1 cellular context compared by ENCODE assay signal in the genomic region with DNA sequence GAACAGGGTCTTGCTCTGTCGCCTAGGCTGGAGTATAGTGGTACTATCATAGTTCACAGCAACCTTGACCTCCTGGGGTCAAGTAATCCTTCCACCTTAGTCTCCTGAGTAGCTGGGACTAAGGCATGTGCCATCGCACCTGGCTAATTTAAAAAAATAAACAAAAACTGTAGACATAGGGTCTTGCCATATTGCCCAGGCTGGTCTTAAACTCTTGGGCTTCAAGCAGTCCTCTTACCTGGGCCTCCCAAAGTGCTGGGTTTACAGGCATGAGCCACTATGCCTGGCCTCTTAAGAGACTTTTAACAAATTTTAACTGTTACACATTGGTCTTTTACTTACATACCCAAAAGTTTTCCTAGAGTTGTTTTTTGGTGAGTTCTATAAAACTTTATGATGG.
TF ChIP-seq lines count a peak whose summit lies in the region.

No MANE protein-coding gene starts in this region.

TF ChIP-seq in GM12878, 131 proteins besides CTCF, POLR2A, EP300 and RAD21 (continued from another document):
- TF ChIP-seq, protein P1, sequence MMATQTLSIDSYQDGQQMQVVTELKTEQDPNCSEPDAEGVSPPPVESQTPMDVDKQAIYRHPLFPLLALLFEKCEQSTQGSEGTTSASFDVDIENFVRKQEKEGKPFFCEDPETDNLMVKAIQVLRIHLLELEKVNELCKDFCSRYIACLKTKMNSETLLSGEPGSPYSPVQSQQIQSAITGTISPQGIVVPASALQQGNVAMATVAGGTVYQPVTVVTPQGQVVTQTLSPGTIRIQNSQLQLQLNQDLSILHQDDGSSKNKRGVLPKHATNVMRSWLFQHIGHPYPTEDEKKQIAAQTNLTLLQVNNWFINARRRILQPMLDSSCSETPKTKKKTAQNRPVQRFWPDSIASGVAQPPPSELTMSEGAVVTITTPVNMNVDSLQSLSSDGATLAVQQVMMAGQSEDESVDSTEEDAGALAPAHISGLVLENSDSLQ (IDR thresholded peaks at IDR 0.05), result no peak
- TF ChIP-seq ZBED1 (IDR thresholded peaks at IDR 0.05; ENCODE audit: borderline replicate concordance) (no peak), TBL1XR1 (IDR thresholded peaks at IDR 0.05; ENCODE audit: low read depth, low read length) (no peak), SP1 (IDR thresholded peaks at IDR 0.05; ENCODE audit: low read depth, low read length) (no peak), ZNF274 (IDR thresholded peaks at IDR 0.05; ENCODE audit: insufficient read depth, insufficient read length) (no peak), STAT1 (conservative IDR thresholded peaks at IDR 0.05) (no peak), SMAD5 (IDR thresholded peaks at IDR 0.05; ENCODE audit: low read depth) (no peak), MEF2B (IDR thresholded peaks at IDR 0.05; ENCODE audit: partially characterized antibody, poor library complexity, severe bottlenecking) (no peak), GABPA (IDR thresholded peaks at IDR 0.05; ENCODE audit: low read depth) (no peak), TAF1 (IDR thresholded peaks at IDR 0.05; ENCODE audit: borderline replicate concordance, low read depth, low read length) (no peak), POLR2AphosphoS2 (IDR thresholded peaks at IDR 0.05; ENCODE audit: low read depth, low read length) (no peak), SUPT20H (IDR thresholded peaks at IDR 0.05; ENCODE audit: borderline replicate concordance, control insufficient read depth, low read depth, low read length) (no peak)
- TF ChIP-seq, protein P2, sequence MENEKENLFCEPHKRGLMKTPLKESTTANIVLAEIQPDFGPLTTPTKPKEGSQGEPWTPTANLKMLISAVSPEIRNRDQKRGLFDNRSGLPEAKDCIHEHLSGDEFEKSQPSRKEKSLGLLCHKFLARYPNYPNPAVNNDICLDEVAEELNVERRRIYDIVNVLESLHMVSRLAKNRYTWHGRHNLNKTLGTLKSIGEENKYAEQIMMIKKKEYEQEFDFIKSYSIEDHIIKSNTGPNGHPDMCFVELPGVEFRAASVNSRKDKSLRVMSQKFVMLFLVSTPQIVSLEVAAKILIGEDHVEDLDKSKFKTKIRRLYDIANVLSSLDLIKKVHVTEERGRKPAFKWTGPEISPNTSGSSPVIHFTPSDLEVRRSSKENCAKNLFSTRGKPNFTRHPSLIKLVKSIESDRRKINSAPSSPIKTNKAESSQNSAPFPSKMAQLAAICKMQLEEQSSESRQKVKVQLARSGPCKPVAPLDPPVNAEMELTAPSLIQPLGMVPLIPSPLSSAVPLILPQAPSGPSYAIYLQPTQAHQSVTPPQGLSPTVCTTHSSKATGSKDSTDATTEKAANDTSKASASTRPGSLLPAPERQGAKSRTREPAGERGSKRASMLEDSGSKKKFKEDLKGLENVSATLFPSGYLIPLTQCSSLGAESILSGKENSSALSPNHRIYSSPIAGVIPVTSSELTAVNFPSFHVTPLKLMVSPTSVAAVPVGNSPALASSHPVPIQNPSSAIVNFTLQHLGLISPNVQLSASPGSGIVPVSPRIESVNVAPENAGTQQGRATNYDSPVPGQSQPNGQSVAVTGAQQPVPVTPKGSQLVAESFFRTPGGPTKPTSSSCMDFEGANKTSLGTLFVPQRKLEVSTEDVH (IDR thresholded peaks at IDR 0.05; ENCODE audit: low read depth, partially characterized antibody), result no peak
- TF ChIP-seq, protein P3, sequence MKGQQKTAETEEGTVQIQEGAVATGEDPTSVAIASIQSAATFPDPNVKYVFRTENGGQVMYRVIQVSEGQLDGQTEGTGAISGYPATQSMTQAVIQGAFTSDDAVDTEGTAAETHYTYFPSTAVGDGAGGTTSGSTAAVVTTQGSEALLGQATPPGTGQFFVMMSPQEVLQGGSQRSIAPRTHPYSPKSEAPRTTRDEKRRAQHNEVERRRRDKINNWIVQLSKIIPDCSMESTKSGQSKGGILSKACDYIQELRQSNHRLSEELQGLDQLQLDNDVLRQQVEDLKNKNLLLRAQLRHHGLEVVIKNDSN (IDR thresholded peaks at IDR 0.05; ENCODE audit: borderline replicate concordance, extremely low read length, insufficient read depth, low read depth, low read length), result no peak
- TF ChIP-seq, protein P4, sequence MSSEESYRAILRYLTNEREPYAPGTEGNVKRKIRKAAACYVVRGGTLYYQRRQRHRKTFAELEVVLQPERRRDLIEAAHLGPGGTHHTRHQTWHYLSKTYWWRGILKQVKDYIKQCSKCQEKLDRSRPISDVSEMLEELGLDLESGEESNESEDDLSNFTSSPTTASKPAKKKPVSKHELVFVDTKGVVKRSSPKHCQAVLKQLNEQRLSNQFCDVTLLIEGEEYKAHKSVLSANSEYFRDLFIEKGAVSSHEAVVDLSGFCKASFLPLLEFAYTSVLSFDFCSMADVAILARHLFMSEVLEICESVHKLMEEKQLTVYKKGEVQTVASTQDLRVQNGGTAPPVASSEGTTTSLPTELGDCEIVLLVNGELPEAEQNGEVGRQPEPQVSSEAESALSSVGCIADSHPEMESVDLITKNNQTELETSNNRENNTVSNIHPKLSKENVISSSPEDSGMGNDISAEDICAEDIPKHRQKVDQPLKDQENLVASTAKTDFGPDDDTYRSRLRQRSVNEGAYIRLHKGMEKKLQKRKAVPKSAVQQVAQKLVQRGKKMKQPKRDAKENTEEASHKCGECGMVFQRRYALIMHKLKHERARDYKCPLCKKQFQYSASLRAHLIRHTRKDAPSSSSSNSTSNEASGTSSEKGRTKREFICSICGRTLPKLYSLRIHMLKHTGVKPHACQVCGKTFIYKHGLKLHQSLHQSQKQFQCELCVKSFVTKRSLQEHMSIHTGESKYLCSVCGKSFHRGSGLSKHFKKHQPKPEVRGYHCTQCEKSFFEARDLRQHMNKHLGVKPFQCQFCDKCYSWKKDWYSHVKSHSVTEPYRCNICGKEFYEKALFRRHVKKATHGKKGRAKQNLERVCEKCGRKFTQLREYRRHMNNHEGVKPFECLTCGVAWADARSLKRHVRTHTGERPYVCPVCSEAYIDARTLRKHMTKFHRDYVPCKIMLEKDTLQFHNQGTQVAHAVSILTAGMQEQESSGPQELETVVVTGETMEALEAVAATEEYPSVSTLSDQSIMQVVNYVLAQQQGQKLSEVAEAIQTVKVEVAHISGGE (CRISPR knock-in tag; IDR thresholded peaks at IDR 0.05), result no peak
